11 cellular contexts compared by ENCODE assay signal in the genomic region with DNA sequence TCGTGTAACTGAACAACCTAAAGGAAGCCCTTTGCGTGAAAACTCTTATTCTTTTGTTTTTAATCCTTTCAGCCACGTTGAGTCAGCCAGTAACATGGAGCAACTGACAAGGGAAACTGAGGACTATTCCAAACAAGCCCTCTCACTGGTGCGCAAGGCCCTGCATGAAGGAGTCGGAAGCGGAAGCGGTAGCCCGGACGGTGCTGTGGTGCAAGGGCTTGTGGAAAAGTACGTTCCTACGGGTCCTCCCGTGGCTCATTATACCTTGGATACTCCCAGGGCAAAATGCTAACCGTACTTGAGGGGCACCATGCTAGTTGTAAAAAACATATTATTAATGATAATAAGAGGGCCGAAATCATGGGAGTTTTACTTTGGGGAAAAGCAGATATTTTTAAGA. TPM values are rescaled to one million over a fixed set of nuclear protein-coding genes. Genes with fewer than 3 reads are reported as not detected.
A peak's percentile ranks its signal among the peaks of the same experiment; 100 is the strongest.
DNase-seq lines count a peak whose midpoint lies in the region; ATAC-seq, FAIRE-seq and TF ChIP-seq lines count a peak whose summit lies in the region.
"Had no signal": no experiment of that assay in that cellular context is flagged by ENCODE, and none has a peak within 500 bp of the region (broad histone marks: within the 10 kb centered on the region; RNA-seq: fewer than 3 reads in every experiment).

No MANE protein-coding gene starts in this region.

- H3K9me3 ChIP-seq in HUES6 (ENCODE audit: control insufficient read depth, insufficient read depth, low read depth, low read length) (no peaks in the 10 kb centered on the region), K562 (replicated peaks; ENCODE audit: control insufficient read depth, insufficient read depth, low read depth, low read length) (no peaks in the 10 kb centered on the region), left lung (no peaks in the 10 kb centered on the region), thyroid gland (no peaks in the 10 kb centered on the region)

- H4K20me1 ChIP-seq in K562 (replicated peaks; ENCODE audit: control insufficient read depth, insufficient read depth, low read length): no peaks in the 10 kb centered on the region

- ATAC-seq in K562: peak; percentile 46; the same call in 1 of the 3 replicates
- ATAC-seq in left lung: no peak

- H3K4me2 ChIP-seq in K562 (ENCODE audit: insufficient read depth, low read length): peak overlapping the region; percentile 6; the same call in 1 of the 2 replicates

- H3K9me1 ChIP-seq in K562 (ENCODE audit: control insufficient read depth, insufficient read depth, low read length): no peaks in the 10 kb centered on the region

- H3K9ac ChIP-seq in HUES6 (ENCODE audit: low read length) (peak overlapping the region; percentile 16), K562 (ENCODE audit: insufficient read depth in 1 of 2, low read depth in 2 of 2, low read length in 2 of 2) (no peak overlapping the region)

- no peak for TF ChIP-seq POLR2A in K562 (conservative IDR thresholded peaks at IDR 0.05)
- TF ChIP-seq POLR2A in thyroid gland (IDR thresholded peaks at IDR 0.05): peak in 1 of 2 donors; percentile 24

- WGBS in K562 (ENCODE audit: insufficient coverage, low coverage, missing lambda C conversion rate): 9% methylated on average over 14 of the region's 14 CpGs
- whole genome bisulfite sequencing in thyroid gland, 2 donors: 75 to 78% methylated on average over 14 of the region's 14 CpGs

- H3K4me1 ChIP-seq in HUES6 (ENCODE audit: control insufficient read depth, insufficient read depth, low read length): peaks cover 22% of the 10 kb centered on the region
- H3K4me1 ChIP-seq in K562 (replicated peaks in 1 of 2; ENCODE audit: control insufficient read depth in 2 of 2, insufficient read depth in 2 of 2, low read length in 2 of 2): no peaks in the 10 kb centered on the region
- H3K4me1 ChIP-seq in left lung: peaks cover 0 to 28% of the 10 kb centered on the region in 2 donors
- H3K4me1 ChIP-seq in thyroid gland: peaks cover 14 to 16% of the 10 kb centered on the region in 2 donors

- CTCF ChIA-PET in K562 (lab: Yijun Ruan, JAX; ENCODE audit: low intra/inter-chr PET ratio): interaction anchor here (0.8 kb wide), 1 partner anchor 273 kb away, joined by 3 read pairs; no protein-coding TSS in a partner anchor

- TF ChIP-seq RAD21 in K562 (CRISPR knock-in tag; conservative IDR thresholded peaks at IDR 0.05 in 1 of 2, IDR thresholded peaks at IDR 0.05 in 1 of 2): no peak

- no peak for TF ChIP-seq EP300 in K562 (IDR thresholded peaks at IDR 0.05; ENCODE audit: low read length)

- H3K36me3 ChIP-seq in HUES6 (ENCODE audit: control insufficient read depth, insufficient read depth, low read length): peaks cover 6% of the 10 kb centered on the region; the same call in 1 of the 2 replicates
- H3K36me3 ChIP-seq in K562 (ENCODE audit: control insufficient read depth, insufficient read depth, low read length): no peaks in the 10 kb centered on the region
- no peaks in the 10 kb centered on the region for H3K36me3 ChIP-seq in left lung
- H3K36me3 ChIP-seq in thyroid gland: no peaks in the 10 kb centered on the region

- DNase-seq in K562 (ENCODE audit: extremely low read depth in 1 of 4, low spot score in 3 of 4): no peak
- no peak for DNase-seq in left lung
- peak; percentile 30 to 37 for DNase-seq in thyroid gland
- no peak for DNase-seq in germinal center (ENCODE audit: low spot score)
- DNase-seq in activated naive CD4-positive, alpha-beta T cell (lab: John Stamatoyannopoulos, UW): no peak
- DNase-seq in KBM-7: no peak
- DNase-seq in NCI-H774 (lab: John Stamatoyannopoulos, UW): no peak
- DNase-seq: activated naive CD8-positive, alpha-beta T cell treated with anti-CD3 and anti-CD28 coated beads, Interleukin-2, amount 10 ng/mL, durations not matched to agents 7 days and 5 days; stimulated activated CD4-positive, alpha-beta T cell treated with anti-CD3 and anti-CD28 coated beads, Interleukin-12 subunit alpha, Interleukin-12 subunit beta, amount 100 ng/mL, for 4 hours had no signal

- intact Hi-C loops in K562 (cut with micrococcal nuclease): no loop called here
- intact Hi-C loops in left lung (cut with DNase I): no loop called here
- intact Hi-C loops in thyroid gland (cut with DNase I): loop anchor here (10.0 kb wide), 1 partner anchor 51 kb away; the partner anchor contains the start of gene LAMC2

- H3K79me2 ChIP-seq in K562 (ENCODE audit: control insufficient read depth, insufficient read depth, low read length): no peaks in the 10 kb centered on the region

- peak overlapping the region; percentile 58 for H2AFZ ChIP-seq in K562 (ENCODE audit: low read depth, low read length)

- in situ Hi-C loops in K562 (cut with MboI): loop anchor here (25.0 kb wide), 1 partner anchor 273 kb away; the partner anchor contains the start of gene SHCBP1L
- in situ Hi-C loops in KBM-7 (cut with MboI; ENCODE audit: low pct_unique_long_range_greater_than_20kb, low sequenced_read_pairs): loop anchor here (25.0 kb wide), 1 partner anchor 273 kb away; the partner anchor contains the start of gene SHCBP1L

- H3K27me3 ChIP-seq in HUES6 (ENCODE audit: control insufficient read depth, insufficient read depth, low read length) (no peaks in the 10 kb centered on the region), K562 (ENCODE audit: control insufficient read depth in 2 of 2, insufficient read depth in 2 of 2, low read length in 2 of 2) (peaks cover 5 to 24% of the 10 kb centered on the region in 2 experiments), left lung (no peaks in the 10 kb centered on the region), thyroid gland (no peaks in the 10 kb centered on the region)

- no TSS peak for BruUV-seq in K562 (replicated peaks; lab: Mats Ljungman, UMichigan)

- POLR2A ChIA-PET in K562 (lab: Yijun Ruan, JAX): interaction anchor here (0.9 kb wide), 1 partner anchor 11 kb away, joined by 4 read pairs; no protein-coding TSS in a partner anchor

- FAIRE-seq in K562 (lab: Jason Lieb, UNC): no peak
- FAIRE-seq: TTC549 had no signal

- TF ChIP-seq CTCF in K562 (IDR thresholded peaks at IDR 0.05 in 2 of 3, conservative IDR thresholded peaks at IDR 0.05 in 1 of 3; ENCODE audit: insufficient read depth in 2 of 3, low read depth in 1 of 3, low read length in 3 of 3) (no peak), left lung (IDR thresholded peaks at IDR 0.05) (no peak), thyroid gland (IDR thresholded peaks at IDR 0.05) (no peak)

- H3K4me3 ChIP-seq in HUES6 (ENCODE audit: low read depth, low read length) (peak overlapping the region; percentile 23), K562 (no peak overlapping the region), left lung (no peak overlapping the region), thyroid gland (replicated peaks in 1 of 3) (no peak overlapping the region)

- H3K27ac ChIP-seq in HUES6 (ENCODE audit: low read depth, low read length) (peak overlapping the region; percentile 8; the same call in 1 of the 2 replicates), K562 (ENCODE audit: extremely low read depth, low read depth, low read length) (no peak overlapping the region), left lung (peak overlapping the region; percentile 64 to 82), thyroid gland (peak overlapping the region; percentile 89 to 94 (median 91))

TF ChIP-seq in K562, 482 proteins besides CTCF, POLR2A, EP300 and RAD21 (continues in another document):
- TF ChIP-seq GABPA (tag; conservative IDR thresholded peaks at IDR 0.05; ENCODE audit: low read depth) (peak; percentile 71), NFE2 (IDR thresholded peaks at IDR 0.05; ENCODE audit: low read depth) (no peak), NFIC (IDR thresholded peaks at IDR 0.05) (no peak)

RNA-seq across cellular contexts. Expression of gene LAMC2, which starts 49.4 kb away (rescaled TPM):
- total RNA-seq in K562 (2011; cell fraction: chromatin; rRNA removed; ENCODE audit: low replicate concordance): 0.12 TPM in 1 of 2 replicates, not detected in the other
- 0.13 TPM in 1 of 2 replicates, not detected in the other for total RNA-seq in K562 (2011; cell fraction: nucleolus; rRNA removed)
- total RNA-seq in K562 (2011; cell fraction: nucleoplasm; rRNA removed): not detected in 2 replicates
- total RNA-seq in K562 (2014; rRNA removed) (not detected in 2 replicates), K562 (2014; rRNA removed; fragmentation: Illumina TruSeq; extraction: Trizol) (not detected in 2 replicates), K562 (2015; rRNA removed; fragmentation: Illumina TruSeq; extraction: Trizol) (not detected in 2 replicates), K562 (2021) (0.02 and 0.04 TPM in 2 replicates), left lung (100 to 1,000 TPM in 1 of 2 donors, 10 to 100 TPM in 1; 46.8 to 104 TPM), thyroid gland (10 to 100 TPM; 24.3 to 53.4 (median 27.9) TPM)
- polyA plus RNA-seq in K562 (2011; rRNA removed) (0.03 TPM in 1 of 2 replicates, not detected in the other), K562 (2014; fragmentation: Illumina TruSeq; extraction: Trizol) (not detected in 2 replicates), K562 (2014; fragmentation: Nextera tagmentation; extraction: Ambion mirVana) (not detected), K562 (2014; rRNA removed) (not detected in 2 replicates)
- polyA plus RNA-seq in K562 (2011; cell fraction: cytosol; rRNA removed): not detected in 2 replicates
- not detected in 2 replicates for polyA plus RNA-seq in K562 (2011; cell fraction: nucleus; rRNA removed)
- polyA plus RNA-seq in K562 (2012): not detected in 2 replicates
- not detected in 2 replicates for polyA minus RNA-seq in K562 (2011; rRNA and poly(A)+ RNA removed)
- polyA minus RNA-seq in K562 (2011; cell fraction: cytosol; rRNA and poly(A)+ RNA removed): 0.36 TPM in 1 of 2 replicates, not detected in the other
- not detected in 2 replicates for polyA minus RNA-seq in K562 (2011; cell fraction: nucleus; rRNA and poly(A)+ RNA removed)
- total RNA-seq: activated naive CD8-positive, alpha-beta T cell treated with anti-CD3 and anti-CD28 coated beads, Interleukin-2, amount 10 ng/mL, durations not matched to agents 7 days and 5 days had no signal

Comparison
In these comparisons a context has a peak if more than half of its experiments do, and no peak if none do; other contexts are left out.
1. DNase-seq: peak in thyroid gland (2 of 2); none in K562 (0 of 4), left lung (0 of 2), germinal center (single experiment), activated naive CD4-positive, alpha-beta T cell (0 of 4), KBM-7 (single experiment) and NCI-H774 (single experiment).
2. RNA of gene LAMC2, which starts 49.4 kb away (total RNA-seq): 46.8 to 104 TPM in left lung and 24.3 to 53.4 TPM in thyroid gland; 0.02 to 0.13 TPM in K562; every median in the first group is over 10 times any median in the second.